Comparison of ENCODE assay signal across 15 cellular contexts in genomic region chr18:57980573-57981348, GRCh38.
DNase-seq lines count a peak whose midpoint lies in the region; ATAC-seq, FAIRE-seq and TF ChIP-seq lines count a peak whose summit lies in the region.
"Had no signal": no experiment of that assay in that cellular context is flagged by ENCODE, and none has a peak within 500 bp of the region (broad histone marks: within the 10 kb centered on the region; RNA-seq: fewer than 3 reads in every experiment).

No MANE protein-coding gene starts in this region.

- FAIRE-seq in H1 (lab: Jason Lieb, UNC): no peak
- FAIRE-seq: GM12892 had no signal

- no peak overlapping the region for H2BK20ac ChIP-seq in H1 (ENCODE audit: low read length)

- H3K9me3 ChIP-seq in MM.1S (replicated peaks; ENCODE audit: insufficient read depth, low read length) (no peaks in the 10 kb centered on the region), H1 (ENCODE audit: insufficient read depth in 2 of 2, low read depth in 1 of 2, low read length in 1 of 2) (no peaks in the 10 kb centered on the region), transverse colon (no peaks in the 10 kb centered on the region), ascending aorta (no peaks in the 10 kb centered on the region)

- CTCF ChIA-PET in H1 (lab: Charles Lee; ENCODE audit: partially characterized antibody): interaction anchor here (1.0 to 4.8 kb wide), 5 partner anchors 11 to 206 kb away, joined by 3 to 27 read pairs (median 4); partner anchors contain the start of gene NEDD4L

- POLR2A ChIA-PET in H1 (lab: Charles Lee; ENCODE audit: partially characterized antibody): interaction anchor here (1.0 kb wide), 1 partner anchor 9 kb away, joined by 3 read pairs; no protein-coding TSS in a partner anchor

- H3K9ac ChIP-seq in MM.1S (ENCODE audit: low read length) (no peak overlapping the region), H1 (replicated peaks in 1 of 4; ENCODE audit: extremely low read depth in 1 of 4, low read depth in 3 of 4, low read length in 3 of 4) (no peak overlapping the region)

- H4K91ac ChIP-seq in H1 (replicated peaks; ENCODE audit: insufficient read length, low read length): no peak overlapping the region

- TF ChIP-seq POLR2A in H1 (IDR thresholded peaks at IDR 0.05; ENCODE audit: control extremely low read depth in 1 of 2, low read depth in 2 of 2, low read length in 2 of 2) (no peak), transverse colon (IDR thresholded peaks at IDR 0.05) (no peak)

- H2BK120ac ChIP-seq in H1 (replicated peaks; ENCODE audit: low read depth, low read length): no peak overlapping the region

- no peak overlapping the region for H3K18ac ChIP-seq in H1 (ENCODE audit: extremely low read depth, low read length)

- H2BK15ac ChIP-seq in H1 (ENCODE audit: low read length): no peak overlapping the region

- H4K5ac ChIP-seq in H1 (ENCODE audit: insufficient read length, low read depth, low read length): peak overlapping the region; percentile 27

- H2AFZ ChIP-seq in MM.1S (ENCODE audit: low read length): peak overlapping the region; percentile 63; the same call in 1 of the 2 replicates
- peak overlapping the region; percentile 21; the same call in 1 of the 2 replicates for H2AFZ ChIP-seq in H1 (ENCODE audit: low read length)

- peak overlapping the region; percentile 33 for H3K56ac ChIP-seq in H1 (replicated peaks; ENCODE audit: insufficient read length, low read depth, low read length)

- no peak for TF ChIP-seq RAD21 in H1 (IDR thresholded peaks at IDR 0.05 in 1 of 2, conservative IDR thresholded peaks at IDR 0.05 in 1 of 2; ENCODE audit: low read depth in 2 of 2, low read length in 2 of 2)

- TF ChIP-seq EP300 in H1 (IDR thresholded peaks at IDR 0.05; ENCODE audit: borderline replicate concordance in 1 of 2, low read depth in 2 of 2, low read length in 2 of 2) (no peak), transverse colon (IDR thresholded peaks at IDR 0.05; ENCODE audit: low read depth) (no peak)

- TF ChIP-seq CTCF in 22Rv1 (IDR thresholded peaks at IDR 0.05): no peak
- no peak for TF ChIP-seq CTCF in MM.1S (IDR thresholded peaks at IDR 0.05; ENCODE audit: low read length)
- no peak for TF ChIP-seq CTCF in H1 (IDR thresholded peaks at IDR 0.05; ENCODE audit: control extremely low read depth in 1 of 3, insufficient read depth in 1 of 3, low read depth in 1 of 3, low read length in 3 of 3)
- no peak for TF ChIP-seq CTCF in transverse colon (IDR thresholded peaks at IDR 0.05)
- no peak for TF ChIP-seq CTCF in ascending aorta (IDR thresholded peaks at IDR 0.05)

- whole genome bisulfite sequencing in H1 (ENCODE audit: extremely low coverage in 1 of 2, insufficient coverage in 1 of 2, insufficient read length in 1 of 2, insufficient replicate concordance in 2 of 2, low coverage in 1 of 2, low lambda C conversion rate in 2 of 2, missing lambda C conversion rate in 1 of 2), 2 experiments: 72% methylated on average over 4 of the region's 4 CpGs; no CpG with 5 or more reads in 1 of the 2 experiments
- 86 to 92% methylated on average over 3 to 4 of the region's 4 CpGs for WGBS in transverse colon (ENCODE audit: low coverage in 1 of 2), 2 donors

- intact Hi-C loops in transverse colon (cut with DNase I; ENCODE audit: low total_unique reads) (no loop called here), ascending aorta (cut with DNase I) (no loop called here)

- peaks cover 10% of the 10 kb centered on the region; the same call in 1 of the 2 replicates for H3F3A ChIP-seq in MM.1S (ENCODE audit: insufficient read depth, low read length)

- no peak overlapping the region for H3K4ac ChIP-seq in H1 (replicated peaks; ENCODE audit: insufficient read length, low read depth, low read length)

- DNase-seq in MM.1S: peak; percentile 52
- peak; percentile 90 for DNase-seq in NCI-H345 (lab: John Stamatoyannopoulos, UW)
- no peak for DNase-seq in H1 (ENCODE audit: low read depth in 1 of 2, low spot score in 2 of 2)
- no peak for DNase-seq in stimulated activated CD4-positive, alpha-beta T cell treated with anti-CD3 and anti-CD28 coated beads, Interleukin-1b, Interleukin-23, amount 100 ng/mL, for 48 hours
- DNase-seq in transverse colon: no peak
- DNase-seq in ascending aorta (ENCODE audit: low spot score in 2 of 2): no peak
- DNase-seq: ACHN; activated CD8-positive, alpha-beta memory T cell treated with anti-CD3 and anti-CD28 coated beads for 24 hours; stimulated activated CD4-positive, alpha-beta T cell treated with anti-CD3 and anti-CD28 coated beads, Interleukin-12 subunit alpha, Interleukin-12 subunit beta, amount 100 ng/mL, for 4 hours; T-helper 9 cell; trophoblast cell had no signal

- peak overlapping the region; percentile 55 for H3K27ac ChIP-seq in 22Rv1
- peak overlapping the region; percentile 6; the same call in 1 of the 2 replicates for H3K27ac ChIP-seq in MM.1S (ENCODE audit: low read length)
- no peak overlapping the region for H3K27ac ChIP-seq in H1 (ENCODE audit: low read depth, low read length)
- H3K27ac ChIP-seq in transverse colon: no peak overlapping the region
- H3K27ac ChIP-seq in ascending aorta: no peak overlapping the region

- H3K27me3 ChIP-seq in MM.1S (replicated peaks; ENCODE audit: insufficient read depth, low read length): no peaks in the 10 kb centered on the region
- H3K27me3 ChIP-seq in H1 (replicated peaks in 1 of 4; ENCODE audit: control insufficient read depth in 3 of 4, extremely low read depth in 1 of 4, insufficient read depth in 3 of 4, low read length in 3 of 4): no peaks in the 10 kb centered on the region
- H3K27me3 ChIP-seq in transverse colon: no peaks in the 10 kb centered on the region
- no peaks in the 10 kb centered on the region for H3K27me3 ChIP-seq in ascending aorta

- no peak overlapping the region for H2BK12ac ChIP-seq in H1 (ENCODE audit: low read depth, low read length)

- H3K14ac ChIP-seq in H1 (ENCODE audit: insufficient read length): no peak overlapping the region

- H3K79me1 ChIP-seq in H1 (ENCODE audit: low read depth, low read length): no peaks in the 10 kb centered on the region

- no peaks in the 10 kb centered on the region for H3K36me3 ChIP-seq in MM.1S (replicated peaks; ENCODE audit: insufficient read depth, low read length)
- H3K36me3 ChIP-seq in H1 (ENCODE audit: control insufficient read depth in 2 of 4, insufficient read depth in 4 of 4, low read length in 3 of 4): no peaks in the 10 kb centered on the region
- no peaks in the 10 kb centered on the region for H3K36me3 ChIP-seq in transverse colon
- no peaks in the 10 kb centered on the region for H3K36me3 ChIP-seq in ascending aorta

- H4K20me1 ChIP-seq in MM.1S (ENCODE audit: insufficient read depth, low read length): no peaks in the 10 kb centered on the region
- H4K20me1 ChIP-seq in H1 (replicated peaks in 1 of 2; ENCODE audit: control insufficient read depth in 1 of 2, insufficient read depth in 2 of 2, low read length in 2 of 2): no peaks in the 10 kb centered on the region

- H4K8ac ChIP-seq in H1 (ENCODE audit: extremely low read depth, insufficient read depth, low read length): no peak overlapping the region

- H3K4me1 ChIP-seq in MM.1S (ENCODE audit: low read length) (peaks cover 23% of the 10 kb centered on the region), H1 (replicated peaks in 1 of 4; ENCODE audit: control insufficient read depth in 3 of 4, insufficient read depth in 4 of 4, low read length in 3 of 4) (no peaks in the 10 kb centered on the region; a peak in 3 of 7 replicates), transverse colon (peaks cover 0 to 3% (median 0%) of the 10 kb centered on the region in 4 donors), ascending aorta (no peaks in the 10 kb centered on the region)

- no peaks in the 10 kb centered on the region for H3K23me2 ChIP-seq in H1 (ENCODE audit: low read depth, low read length)

- H3K79me2 ChIP-seq in MM.1S (ENCODE audit: low read length) (no peaks in the 10 kb centered on the region), H1 (ENCODE audit: control insufficient read depth in 1 of 2, insufficient read depth in 2 of 2, low read length in 2 of 2) (no peaks in the 10 kb centered on the region)

- in situ Hi-C loops in transverse colon (cut with MboI; ENCODE audit: low pct_ligation_motif_present in 1 of 4, low pct_unique_long_range_greater_than_20kb in 1 of 4, low sequenced_read_pairs in 3 of 4): no loop called here

- H3K9me2 ChIP-seq in MM.1S (replicated peaks; ENCODE audit: insufficient read depth, low read length): no peaks in the 10 kb centered on the region

- no peak overlapping the region for H2BK5ac ChIP-seq in H1 (ENCODE audit: low read depth, low read length)

- no peak for ATAC-seq in GM19351 (IDR thresholded peaks at IDR 0.05; ENCODE audit: unreplicated experiment)

- H3K23ac ChIP-seq in H1 (ENCODE audit: insufficient read length): no peak overlapping the region

- H3K4me3 ChIP-seq in MM.1S (ENCODE audit: low read length): no peak overlapping the region
- no peak overlapping the region for H3K4me3 ChIP-seq in H1 (ENCODE audit: extremely low read depth in 1 of 4, insufficient read depth in 2 of 4, low read depth in 3 of 4, low read length in 4 of 4)
- no peak overlapping the region for H3K4me3 ChIP-seq in transverse colon
- H3K4me3 ChIP-seq in ascending aorta: no peak overlapping the region
- H3K4me3 ChIP-seq: lung had no signal

- H2AK5ac ChIP-seq in H1 (ENCODE audit: low read depth, low read length): no peak overlapping the region

- H3K4me2 ChIP-seq in MM.1S (ENCODE audit: low read depth, low read length) (peak overlapping the region; percentile 28; the same call in 1 of the 2 replicates), H1 (ENCODE audit: insufficient read depth in 1 of 2, low read depth in 2 of 2, low read length in 2 of 2) (no peak overlapping the region)

TF ChIP-seq in H1, 55 proteins besides CTCF, POLR2A, EP300 and RAD21 (continues in another document):
- TF ChIP-seq FOSL1 (IDR thresholded peaks at IDR 0.05; ENCODE audit: insufficient read depth, low read depth, low read length) (no peak), SAP30 (IDR thresholded peaks at IDR 0.05; ENCODE audit: insufficient read depth, insufficient replicate concordance, low read length) (no peak), JUND (IDR thresholded peaks at IDR 0.05; ENCODE audit: low read length) (no peak)

Comparison
In these comparisons a context has a peak if more than half of its experiments do, and no peak if none do; other contexts are left out.
1. H3K27ac ChIP-seq: peak in 22Rv1 (single experiment) and MM.1S (single experiment); none in H1 (single experiment), transverse colon (0 of 4) and ascending aorta (0 of 2).
2. DNase-seq: peak in MM.1S (single experiment) and NCI-H345 (single experiment); none in H1 (0 of 2), stimulated activated CD4-positive, alpha-beta T cell treated with anti-CD3 and anti-CD28 coated beads, Interleukin-1b, Interleukin-23, amount 100 ng/mL, for 48 hours (single experiment), transverse colon (single experiment) and ascending aorta (0 of 2).